Comparison of ENCODE assay signal across 1 cellular context in genomic region chr19:54684537-54684936, GRCh38.
TF ChIP-seq lines count a peak whose summit lies in the region.

No MANE protein-coding gene starts in this region.

TF ChIP-seq in HepG2, 621 proteins besides CTCF, POLR2A, EP300 and RAD21 (continued from another document):
- TF ChIP-seq PRDM10 (CRISPR knock-in tag; IDR thresholded peaks at IDR 0.05; ENCODE audit: low read depth) = 0 out of 2 replicates have a peak, but pooled peaks have one; percentile 53
- peak; percentile 35; the same call in 1 of the 2 replicates for TF ChIP-seq ZNF446 (CRISPR knock-in tag; IDR thresholded peaks at IDR 0.05)
- peak; percentile 62; the same call in 1 of the 2 replicates for TF ChIP-seq RFXANK (CRISPR knock-in tag; IDR thresholded peaks at IDR 0.05)
- TF ChIP-seq SIX4 (CRISPR knock-in tag; IDR thresholded peaks at IDR 0.05) = 0 out of 2 replicates have a peak, but pooled peaks have one; percentile 53
- TF ChIP-seq ZNF773 (CRISPR knock-in tag; IDR thresholded peaks at IDR 0.05; ENCODE audit: borderline replicate concordance) = no peak
- TF ChIP-seq NKX3-1 (CRISPR knock-in tag; IDR thresholded peaks at IDR 0.05) = peak; percentile 78; the same call in 1 of the 2 replicates
- peak; percentile 92 for TF ChIP-seq HOXA5 (CRISPR knock-in tag; IDR thresholded peaks at IDR 0.05)
- TF ChIP-seq ZNF639 (CRISPR knock-in tag; conservative IDR thresholded peaks at IDR 0.05) = 0 out of 2 replicates have a peak, but pooled peaks have one; percentile 53
- no peak for TF ChIP-seq SSRP1 (CRISPR knock-in tag; IDR thresholded peaks at IDR 0.05)
- TF ChIP-seq GATAD1 (CRISPR knock-in tag; IDR thresholded peaks at IDR 0.05) = 0 out of 2 replicates have a peak, but pooled peaks have one; percentile 44
- TF ChIP-seq HBP1 (CRISPR knock-in tag; IDR thresholded peaks at IDR 0.05; ENCODE audit: low read depth) = peak; percentile 87
- TF ChIP-seq RARA (CRISPR knock-in tag; IDR thresholded peaks at IDR 0.05) = peak; percentile 61; the same call in 1 of the 2 replicates
- TF ChIP-seq ZSCAN9 (CRISPR knock-in tag; IDR thresholded peaks at IDR 0.05; ENCODE audit: borderline replicate concordance) = peak; percentile 95
- TF ChIP-seq MIXL1 (CRISPR knock-in tag; IDR thresholded peaks at IDR 0.05) = peak; percentile 67; the same call in 1 of the 2 replicates
- peak; percentile 87; the same call in 1 of the 2 replicates for TF ChIP-seq ISX (CRISPR knock-in tag; conservative IDR thresholded peaks at IDR 0.05)
- 0 out of 2 replicates have a peak, but pooled peaks have one; percentile 30 for TF ChIP-seq PPARG (CRISPR knock-in tag; conservative IDR thresholded peaks at IDR 0.05)
- 0 out of 2 replicates have a peak, but pooled peaks have one; percentile 50 for TF ChIP-seq GLMP (CRISPR knock-in tag; IDR thresholded peaks at IDR 0.05; ENCODE audit: borderline replicate concordance)
- 0 out of 2 replicates have a peak, but pooled peaks have one; percentile 23 for TF ChIP-seq ZNF709 (CRISPR knock-in tag; IDR thresholded peaks at IDR 0.05)
- TF ChIP-seq SRY (CRISPR knock-in tag; IDR thresholded peaks at IDR 0.05) = peak; percentile 75; the same call in 1 of the 2 replicates
- 0 out of 2 replicates have a peak, but pooled peaks have one; percentile 32 for TF ChIP-seq ZNF614 (CRISPR knock-in tag; IDR thresholded peaks at IDR 0.05; ENCODE audit: borderline replicate concordance)
- peak; percentile 16; the same call in 1 of the 2 replicates for TF ChIP-seq ZNF644 (CRISPR knock-in tag; IDR thresholded peaks at IDR 0.05; ENCODE audit: low read depth)
- TF ChIP-seq ZC3H13 (CRISPR knock-in tag; IDR thresholded peaks at IDR 0.05) = no peak
- peak; percentile 36; the same call in 1 of the 2 replicates for TF ChIP-seq FOSL2 (CRISPR knock-in tag; IDR thresholded peaks at IDR 0.05)
- TF ChIP-seq ZFP37 (CRISPR knock-in tag; IDR thresholded peaks at IDR 0.05; ENCODE audit: borderline replicate concordance) = peak; percentile 95
- TF ChIP-seq RFXAP (CRISPR knock-in tag; IDR thresholded peaks at IDR 0.05; ENCODE audit: borderline replicate concordance) = no peak
- peak; percentile 81 for TF ChIP-seq ZBTB26 (CRISPR knock-in tag; IDR thresholded peaks at IDR 0.05; ENCODE audit: borderline replicate concordance)
- TF ChIP-seq ZBTB25 (CRISPR knock-in tag; IDR thresholded peaks at IDR 0.05) = peak; percentile 75; the same call in 1 of the 2 replicates
- no peak for TF ChIP-seq ZBTB38 (CRISPR knock-in tag; IDR thresholded peaks at IDR 0.05)
- TF ChIP-seq HMGXB3 (CRISPR knock-in tag; IDR thresholded peaks at IDR 0.05; ENCODE audit: borderline replicate concordance) = peak; percentile 75; the same call in 1 of the 2 replicates
- TF ChIP-seq SATB2 (CRISPR knock-in tag; IDR thresholded peaks at IDR 0.05) = 0 out of 2 replicates have a peak, but pooled peaks have one; percentile 41
- TF ChIP-seq ZNF678 (CRISPR knock-in tag; IDR thresholded peaks at IDR 0.05) = no peak
- no peak for TF ChIP-seq SP1 (IDR thresholded peaks at IDR 0.05)
- no peak for TF ChIP-seq SP1 (CRISPR knock-in tag; IDR thresholded peaks at IDR 0.05)
- peak; percentile 90 for TF ChIP-seq ATAD3A (CRISPR knock-in tag; IDR thresholded peaks at IDR 0.05)
- peak; percentile 35; the same call in 1 of the 2 replicates for TF ChIP-seq ZNF777 (CRISPR knock-in tag; IDR thresholded peaks at IDR 0.05)
- TF ChIP-seq NR2F6 (IDR thresholded peaks at IDR 0.05) = no peak
- TF ChIP-seq NR2F6 (CRISPR knock-in tag; IDR thresholded peaks at IDR 0.05) = 0 out of 2 replicates have a peak, but pooled peaks have one; percentile 44
- no peak for TF ChIP-seq CBX1 (IDR thresholded peaks at IDR 0.05; ENCODE audit: low read depth)
- 0 out of 2 replicates have a peak, but pooled peaks have one; percentile 48 for TF ChIP-seq ZNF563 (CRISPR knock-in tag; IDR thresholded peaks at IDR 0.05)
- 0 out of 2 replicates have a peak, but pooled peaks have one; percentile 32 for TF ChIP-seq ZNF652 (CRISPR knock-in tag; IDR thresholded peaks at IDR 0.05; ENCODE audit: borderline replicate concordance, low read depth)
- 0 out of 2 replicates have a peak, but pooled peaks have one; percentile 4 for TF ChIP-seq ZNF7 (CRISPR knock-in tag; IDR thresholded peaks at IDR 0.05)
- TF ChIP-seq MXD4 (CRISPR knock-in tag; IDR thresholded peaks at IDR 0.05) = peak; percentile 59; the same call in 1 of the 2 replicates
- TF ChIP-seq ZNF558 (CRISPR knock-in tag; IDR thresholded peaks at IDR 0.05; ENCODE audit: borderline replicate concordance) = peak; percentile 67; the same call in 1 of the 2 replicates
- TF ChIP-seq SOX13 (IDR thresholded peaks at IDR 0.05) = no peak
- peak in 1 of 2 experiments; percentile 39; a peak in 1 of 4 replicates for TF ChIP-seq SOX13 (CRISPR knock-in tag; conservative IDR thresholded peaks at IDR 0.05 in 1 of 2, IDR thresholded peaks at IDR 0.05 in 1 of 2)
